20 cellular contexts compared by ENCODE assay signal in the genomic region with DNA sequence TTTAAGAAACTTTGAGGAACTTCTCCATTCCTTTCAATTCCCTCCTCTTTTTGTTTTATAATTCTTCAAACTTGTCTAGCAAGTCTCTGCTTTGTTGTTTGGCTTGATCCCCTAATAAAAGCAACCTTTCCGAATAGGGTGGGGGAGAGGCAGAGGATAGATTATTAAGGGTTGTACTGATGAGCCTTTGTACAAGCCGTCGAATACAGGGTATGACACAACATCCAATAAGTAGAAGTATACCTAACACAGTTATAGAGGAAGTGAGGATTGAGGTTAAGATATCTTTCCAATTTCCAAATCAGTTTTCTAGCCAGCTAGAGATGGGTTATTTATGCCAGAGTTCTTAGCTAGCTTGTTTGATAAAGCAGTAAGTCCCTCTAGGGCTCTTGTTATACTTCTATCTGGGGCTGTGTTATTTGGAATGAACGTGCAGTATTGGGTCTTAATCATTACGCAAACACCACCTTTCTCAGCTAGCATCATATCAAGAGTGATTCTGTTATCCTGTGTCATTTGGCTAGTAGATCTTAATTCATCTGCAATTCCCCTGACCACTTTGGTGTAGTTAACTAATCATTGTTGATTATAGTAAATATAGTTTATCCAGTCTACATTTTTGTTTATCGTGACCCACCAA. TPM values are rescaled to one million over a fixed set of nuclear protein-coding genes. Genes with fewer than 3 reads are reported as not detected.
DNase-seq lines count a peak whose midpoint lies in the region; ATAC-seq and TF ChIP-seq lines count a peak whose summit lies in the region.
"Had no signal": no experiment of that assay in that cellular context is flagged by ENCODE, and none has a peak within 500 bp of the region (broad histone marks: within the 10 kb centered on the region; RNA-seq: fewer than 3 reads in every experiment).

No MANE protein-coding gene starts in this region.

- H3K9ac ChIP-seq in HUES48 (ENCODE audit: low read depth, low read length) (no peak overlapping the region), rectal smooth muscle tissue (ENCODE audit: low read length) (no peak overlapping the region)
- H3K9ac ChIP-seq: parathyroid adenoma had no signal

- H3K27me3 Mint-ChIP-seq in stimulated activated naive CD8-positive, alpha-beta T cell treated with anti-CD3 and anti-CD28 coated beads, Interleukin-15, amount 100 ng/mL, for 72 hours = no peaks in the 10 kb centered on the region
- H3K27me3 Mint-ChIP-seq: IgD-negative memory B cell had no signal

- peaks cover 5% of the 10 kb centered on the region; the same call in 1 of the 2 replicates for H3K36me3 ChIP-seq in HUES48 (ENCODE audit: control insufficient read depth, insufficient read depth, low read length)
- no peaks in the 10 kb centered on the region for H3K36me3 ChIP-seq in heart left ventricle
- H3K36me3 ChIP-seq in rectal smooth muscle tissue (ENCODE audit: control insufficient read depth, insufficient read depth, low read length) = no peaks in the 10 kb centered on the region
- H3K36me3 ChIP-seq: MG63, suprapubic skin had no signal

- no peak overlapping the region for H3K27ac Mint-ChIP-seq in stimulated activated naive CD8-positive, alpha-beta T cell treated with anti-CD3 and anti-CD28 coated beads, Interleukin-15, amount 100 ng/mL, for 72 hours
- H3K27ac Mint-ChIP-seq: activated T-cell treated with anti-CD3 and anti-CD28 coated beads, Interleukin-2, amount 50 U/mL, for 72 hours; IgD-negative memory B cell; nephron had no signal

- H3K27me3 ChIP-seq in HUES48 (ENCODE audit: control insufficient read depth, insufficient read depth, low read length) = no peaks in the 10 kb centered on the region
- H3K27me3 ChIP-seq in heart left ventricle = no peaks in the 10 kb centered on the region
- H3K27me3 ChIP-seq in rectal smooth muscle tissue (ENCODE audit: control insufficient read depth, insufficient read depth, low read length) = no peaks in the 10 kb centered on the region
- H3K27me3 ChIP-seq: MG63, suprapubic skin had no signal

- H3K27ac ChIP-seq in HUES48 (ENCODE audit: low read depth, low read length) = peak overlapping the region; percentile 46
- peak overlapping the region; percentile 62 to 96 (median 83) for H3K27ac ChIP-seq in heart left ventricle
- peak overlapping the region; percentile 46 for H3K27ac ChIP-seq in rectal smooth muscle tissue (ENCODE audit: low read depth, low read length)
- H3K27ac ChIP-seq: parathyroid adenoma, suprapubic skin had no signal

- peaks cover 6% of the 10 kb centered on the region for H3K4me1 Mint-ChIP-seq in stimulated activated naive CD8-positive, alpha-beta T cell treated with anti-CD3 and anti-CD28 coated beads, Interleukin-15, amount 100 ng/mL, for 72 hours
- H3K4me1 Mint-ChIP-seq: nephron had no signal

- H3K4me3 ChIP-seq in HUES48 (ENCODE audit: low read depth, low read length) (no peak overlapping the region), heart left ventricle (peak overlapping the region in 1 of 12 donors; percentile 22), rectal smooth muscle tissue (ENCODE audit: low read length) (no peak overlapping the region)
- H3K4me3 ChIP-seq: MG63, suprapubic skin had no signal

- peaks cover 16% of the 10 kb centered on the region for H3K4me1 ChIP-seq in HUES48 (ENCODE audit: control insufficient read depth, insufficient read depth, low read length)
- peaks cover 0 to 26% (median 10%) of the 10 kb centered on the region in 12 donors for H3K4me1 ChIP-seq in heart left ventricle
- no peaks in the 10 kb centered on the region for H3K4me1 ChIP-seq in rectal smooth muscle tissue (ENCODE audit: control insufficient read depth, insufficient read depth, low read length)
- H3K4me1 ChIP-seq: parathyroid adenoma, suprapubic skin had no signal

- TF ChIP-seq POLR2A in heart left ventricle (IDR thresholded peaks at IDR 0.05) = no peak

- H3K4me3 Mint-ChIP-seq in stimulated activated naive CD8-positive, alpha-beta T cell treated with anti-CD3 and anti-CD28 coated beads, Interleukin-15, amount 100 ng/mL, for 72 hours = no peak overlapping the region
- H3K4me3 Mint-ChIP-seq: activated T-cell treated with anti-CD3 and anti-CD28 coated beads, Interleukin-2, amount 50 U/mL, for 72 hours; IgD-negative memory B cell; nephron had no signal

- peaks cover 11 to 13% of the 10 kb centered on the region in 2 donors for H3K9me3 Mint-ChIP-seq in stimulated activated naive CD8-positive, alpha-beta T cell treated with anti-CD3 and anti-CD28 coated beads, Interleukin-15, amount 100 ng/mL, for 72 hours

- peak; percentile 41 for DNase-seq in OCI-M1 (lab: John Stamatoyannopoulos, UW)
- no peak for DNase-seq in heart left ventricle
- DNase-seq in stimulated activated naive CD8-positive, alpha-beta T cell treated with anti-CD3 and anti-CD28 coated beads, Interleukin-15, amount 100 ng/mL, for 72 hours = no peak
- no peak for DNase-seq in activated effector memory CD4-positive, alpha-beta T cell treated with anti-CD3 and anti-CD28 coated beads, Interleukin-2, amount 50 U/mL, for 16 hours
- no peak for DNase-seq in RKO (ENCODE audit: low spot score)
- DNase-seq: activated T-cell treated with anti-CD3 and anti-CD28 coated beads, Interleukin-2, amount 50 U/mL, for 72 hours; C1 segment of cervical spinal cord; effector memory CD4-positive, alpha-beta T cell; EL; left colon; MG63; NCI-H2171; NK-92 treated with Interleukin-12 subunit alpha and Interleukin-12 subunit beta, amount 100 ng/mL, for 24 hours had no signal

- peak in 2 of 4 donors; percentile 30 to 35 for ATAC-seq in heart left ventricle
- ATAC-seq in HG03521 (IDR thresholded peaks at IDR 0.05; ENCODE audit: unreplicated experiment) = no peak
- no peak for ATAC-seq in stimulated activated naive CD8-positive, alpha-beta T cell treated with anti-CD3 and anti-CD28 coated beads, Interleukin-15, amount 100 ng/mL, for 72 hours

- intact Hi-C loops in heart left ventricle (cut with DNase I) = no loop called here

- H3K9me3 ChIP-seq in HUES48 (ENCODE audit: control insufficient read depth, insufficient read depth, low read length) (peaks cover 16% of the 10 kb centered on the region), heart left ventricle (peaks cover 0 to 24% (median 2%) of the 10 kb centered on the region in 12 donors)
- H3K9me3 ChIP-seq: MG63, suprapubic skin had no signal

- 51 to 70% (median 65%) methylated on average over 6 of the region's 6 CpGs for WGBS in heart left ventricle, 4 donors

- no peak for TF ChIP-seq CTCF in heart left ventricle (IDR thresholded peaks at IDR 0.05)

RNA-seq across cellular contexts. Expression of gene METAP1, which starts 18.5 kb away (rescaled TPM):
- total RNA-seq in heart left ventricle = 10 to 100 TPM; 51.8 to 71.4 (median 63.6) TPM
- 10 to 100 TPM; 36.9 to 69.7 TPM for polyA plus RNA-seq in heart left ventricle
